In the genomic region with DNA sequence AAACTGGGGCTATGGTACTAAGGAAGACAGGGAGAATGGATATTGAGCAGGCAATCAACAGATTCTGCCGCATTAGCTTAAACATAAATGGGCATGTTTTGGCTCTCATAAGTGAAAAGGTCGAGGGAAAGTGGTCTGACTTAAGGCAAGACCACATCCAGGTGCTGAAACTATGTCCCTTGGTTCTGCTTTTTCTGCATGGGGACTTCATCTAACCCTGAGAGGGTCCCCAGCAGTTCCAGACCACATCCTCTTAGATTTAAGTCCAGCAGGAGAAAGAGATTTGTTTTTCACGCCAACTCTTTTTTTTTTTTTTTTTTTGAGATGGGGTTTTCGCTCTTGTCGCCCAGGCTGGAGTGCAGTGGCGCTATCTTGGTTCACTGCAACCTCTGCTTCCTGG, we compare ENCODE assay signal across 31 cellular contexts. TPM values are rescaled to one million over a fixed set of nuclear protein-coding genes. Genes with fewer than 3 reads are reported as not detected.
DNase-seq lines count a peak whose midpoint lies in the region; ATAC-seq, FAIRE-seq and TF ChIP-seq lines count a peak whose summit lies in the region.
"Had no signal": no experiment of that assay in that cellular context is flagged by ENCODE, and none has a peak within 500 bp of the region (broad histone marks: within the 10 kb centered on the region; RNA-seq: fewer than 3 reads in every experiment).

No MANE protein-coding gene starts in this region.

- SMC1A ChIA-PET in GM12878 (lab: Charles Lee; ENCODE audit: uncharacterized antibody, unreplicated experiment), result interaction anchor here (0.6 kb wide), 1 partner anchor 62 kb away, joined by 3 read pairs; no protein-coding TSS in a partner anchor

- no peak overlapping the region for H3K9ac ChIP-seq in GM12878 (ENCODE audit: control insufficient read depth, insufficient read depth, low read length)
- H3K9ac ChIP-seq: GM23248 had no signal

- CTCF ChIA-PET in GM12878 (lab: Yijun Ruan, JAX) (interaction anchor here (1.3 to 1.4 kb wide), 2 partner anchors 9 to 47 kb away, joined by 3 to 4 read pairs; a partner anchor contains a TSS), PC-9 (lab: Charles Lee) (interaction anchor here (0.7 kb wide), 1 partner anchor 161 kb away, joined by 3 read pairs; no protein-coding TSS in a partner anchor)

- no peaks in the 10 kb centered on the region for H4K20me1 ChIP-seq in GM12878 (ENCODE audit: control insufficient read depth, insufficient read depth)
- peaks cover 11% of the 10 kb centered on the region; the same call in 1 of the 2 replicates for H4K20me1 ChIP-seq in PC-9 (ENCODE audit: insufficient read depth)

- peaks cover 32% of the 10 kb centered on the region for H3F3A ChIP-seq in PC-9 (ENCODE audit: insufficient read depth, low read depth)

- TF ChIP-seq CTCF in GM10266 (IDR thresholded peaks at IDR 0.05; ENCODE audit: control insufficient read depth, insufficient read depth, low read depth, missing control alignments) (no peak), GM12878 (IDR thresholded peaks at IDR 0.05 in 2 of 3, conservative IDR thresholded peaks at IDR 0.05 in 1 of 3; ENCODE audit: control insufficient read depth in 2 of 3, extremely low read depth in 1 of 3, insufficient read depth in 1 of 3, low read depth in 3 of 3, low read length in 3 of 3) (no peak), PC-9 (conservative IDR thresholded peaks at IDR 0.05) (no peak)

- no peaks in the 10 kb centered on the region for H3K9me2 ChIP-seq in PC-9 (ENCODE audit: insufficient read depth)

- H3K27me3 ChIP-seq in GM12878 (replicated peaks in 1 of 2; ENCODE audit: control insufficient read depth in 2 of 2, insufficient read depth in 2 of 2, low read length in 1 of 2) (no peaks in the 10 kb centered on the region), PC-9 (ENCODE audit: insufficient read depth, low read depth) (no peaks in the 10 kb centered on the region)
- H3K27me3 ChIP-seq: MG63, SJCRH30 had no signal

- peak; percentile 49 for FAIRE-seq in GM12878 (lab: Jason Lieb, UNC)
- FAIRE-seq: A549, K562, RCC 7860 had no signal

- H3K4me1 ChIP-seq in GM12878 (ENCODE audit: control insufficient read depth, insufficient read depth, low read length), result peaks cover 29% of the 10 kb centered on the region
- H3K4me1 ChIP-seq in PC-9 (replicated peaks; ENCODE audit: insufficient read depth), result peaks cover 20% of the 10 kb centered on the region
- H3K4me1 ChIP-seq: HAP-1, SJCRH30 had no signal

- WGBS in GM12878 (ENCODE audit: insufficient coverage, insufficient replicate concordance, low lambda C conversion rate, missing lambda C conversion rate), result 63% methylated on average over 5 of the region's 6 CpGs

- H3K79me2 ChIP-seq in GM12878 (ENCODE audit: control insufficient read depth, insufficient read depth, low read length) (peaks cover 16% of the 10 kb centered on the region), PC-9 (ENCODE audit: low read depth) (peaks cover 15% of the 10 kb centered on the region)

- H3K4me1 Mint-ChIP-seq in stimulated activated naive B cell treated with anti-CD40 and anti-IgM and Interleukin-4, amounts not matched to agents 10 μg/mL and 1 μg/mL and 100 μg/mL, for 72 hours, result peaks cover 27 to 35% of the 10 kb centered on the region in 2 donors

- BruUV-seq in GM12878 (replicated peaks; lab: Mats Ljungman, UMichigan), result no TSS peak
- BruUV-seq in PC-9 (replicated peaks; lab: Mats Ljungman, UMichigan), result no TSS peak

- H2AFZ ChIP-seq in GM12878 (ENCODE audit: control insufficient read depth, low read depth, low read length), result no peak overlapping the region
- H2AFZ ChIP-seq in PC-9, result no peak overlapping the region
- H2AFZ ChIP-seq: GM23248 had no signal

- no peak for TF ChIP-seq POLR2A in GM12878 (IDR thresholded peaks at IDR 0.05; ENCODE audit: low read depth, low read length)

- DNase-seq in GM10266 (ENCODE audit: extremely low spot score) (peak; percentile 17), MV-4-11 (lab: John Stamatoyannopoulos, UW) (peak; percentile 73), GM12878 (ENCODE audit: low read depth, low spot score) (no peak), ureter (ENCODE audit: low spot score) (no peak), COLO829 (ENCODE audit: low spot score) (no peak), PC-9 (no peak)
- no peak for DNase-seq in stimulated activated naive B cell treated with anti-CD40 and anti-IgM and Interleukin-4, amounts not matched to agents 10 μg/mL and 1 μg/mL and 100 μg/mL, for 72 hours
- DNase-seq: AML-193; CD8-positive, alpha-beta memory T cell; DMS153; DND-41; HFFc6; MG63; NCI-H1092; NCI-H1436; NCI-H187; NCI-H2081 treated with DMSO at 0.1 percent for 48 hours; NCI-H2171; NCI-H226; NCI-H510A; NCI-H69; OCI-M1; T-helper 17 cell had no signal

- H3K27ac Mint-ChIP-seq in stimulated activated naive B cell treated with anti-CD40 and anti-IgM and Interleukin-4, amounts not matched to agents 10 μg/mL and 1 μg/mL and 100 μg/mL, for 72 hours, result no peak overlapping the region
- H3K27ac Mint-ChIP-seq: HFFc6 had no signal

- H3K4me2 ChIP-seq in GM12878 (ENCODE audit: control insufficient read depth, insufficient read depth), result 0 out of 2 replicates have a peak overlapping the region, but pooled peaks have one; percentile 4
- H3K4me2 ChIP-seq in PC-9, result no peak overlapping the region
- H3K4me2 ChIP-seq: A549 had no signal

- no peak for TF ChIP-seq RAD21 in GM12878 (IDR thresholded peaks at IDR 0.05; ENCODE audit: insufficient read depth, low read depth, low read length)

- ATAC-seq in GM12878, result 0 out of 3 replicates have a peak, but pooled peaks have one; percentile 9
- peak; percentile 58 to 71 for ATAC-seq in stimulated activated naive B cell treated with anti-CD40 and anti-IgM and Interleukin-4, amounts not matched to agents 10 μg/mL and 1 μg/mL and 100 μg/mL, for 72 hours (replicated peaks)
- ATAC-seq: A549, K562, SK-N-SH treated with all-trans-retinoic acid at 6 μM for 48 hours, T-helper 17 cell had no signal

- no peaks in the 10 kb centered on the region for H3K27me3 Mint-ChIP-seq in stimulated activated naive B cell treated with anti-CD40 and anti-IgM and Interleukin-4, amounts not matched to agents 10 μg/mL and 1 μg/mL and 100 μg/mL, for 72 hours
- H3K27me3 Mint-ChIP-seq: T-helper 17 cell had no signal

- TF ChIP-seq EP300 in GM12878 (IDR thresholded peaks at IDR 0.05; ENCODE audit: borderline replicate concordance in 1 of 2, control insufficient read depth in 1 of 2, low read depth in 2 of 2, low read length in 2 of 2), result no peak

- H3K36me3 ChIP-seq in GM12878 (ENCODE audit: control insufficient read depth in 2 of 2, insufficient read depth in 2 of 2, low read length in 1 of 2), result peaks cover 5 to 17% of the 10 kb centered on the region in 2 experiments; a peak in 3 of 4 replicates
- peaks cover 47% of the 10 kb centered on the region for H3K36me3 ChIP-seq in PC-9 (ENCODE audit: low read depth)

- POLR2A ChIA-PET in GM12878 (lab: Charles Lee) (interaction anchor here (0.6 to 1.7 kb wide), 4 partner anchors 41 to 308 kb away, joined by 4 to 5 read pairs (median 4); no protein-coding TSS in a partner anchor), PC-9 (lab: Charles Lee; ENCODE audit: unreplicated experiment) (no interaction called here)

- peaks cover 34 to 65% of the 10 kb centered on the region in 2 donors for H3K36me3 Mint-ChIP-seq in stimulated activated naive B cell treated with anti-CD40 and anti-IgM and Interleukin-4, amounts not matched to agents 10 μg/mL and 1 μg/mL and 100 μg/mL, for 72 hours

- RAD21 ChIA-PET in GM12878 (lab: Charles Lee; ENCODE audit: unreplicated experiment), result no interaction called here

- H3K4me3 ChIP-seq in GM12878 (no peak overlapping the region), PC-9 (no peak overlapping the region)
- H3K4me3 ChIP-seq: A549, GM23248, HAP-1, K562, MG63, SJCRH30 had no signal

- no peak overlapping the region for H3K4me3 Mint-ChIP-seq in stimulated activated naive B cell treated with anti-CD40 and anti-IgM and Interleukin-4, amounts not matched to agents 10 μg/mL and 1 μg/mL and 100 μg/mL, for 72 hours
- H3K4me3 Mint-ChIP-seq: CD14-positive monocyte; CD8-positive, alpha-beta memory T cell; HFFc6; T-helper 17 cell had no signal

- no peaks in the 10 kb centered on the region for H3K9me3 Mint-ChIP-seq in stimulated activated naive B cell treated with anti-CD40 and anti-IgM and Interleukin-4, amounts not matched to agents 10 μg/mL and 1 μg/mL and 100 μg/mL, for 72 hours
- H3K9me3 Mint-ChIP-seq: CD8-positive, alpha-beta memory T cell; HFFc6 had no signal

- in situ Hi-C loops in GM12878 (cut with MboI), result no loop called here

- H3K9me3 ChIP-seq in GM12878 (replicated peaks; ENCODE audit: control insufficient read depth, insufficient read depth, low read length) (no peaks in the 10 kb centered on the region; the same call in 2 of the 3 replicates), PC-9 (ENCODE audit: insufficient read depth, low read depth) (no peaks in the 10 kb centered on the region)
- H3K9me3 ChIP-seq: A549, HAP-1, MG63, SJCRH30 had no signal

- peak overlapping the region; percentile 62 for H3K27ac ChIP-seq in GM12878 (ENCODE audit: control insufficient read depth, insufficient read depth)
- no peak overlapping the region for H3K27ac ChIP-seq in PC-9
- H3K27ac ChIP-seq: A549, GM23248, SJCRH30 had no signal

- intact Hi-C loops in GM12878 (cut with micrococcal nuclease; ENCODE audit: unreplicated experiment), result no loop called here
- intact Hi-C loops in PC-9 (cut with micrococcal nuclease; ENCODE audit: unreplicated experiment), result no loop called here

RNA-seq across cellular contexts. Expression of a gene that starts 5.5 kb away (rescaled TPM):
- 35.4 and 44.3 TPM in 2 replicates for total RNA-seq in GM12878 (2013; cell fraction: nucleolus; rRNA removed)
- total RNA-seq in GM12878 (2014; rRNA removed) (25.3 and 27.4 TPM in 2 replicates), GM12878 (2014; rRNA removed; fragmentation: Illumina TruSeq; extraction: Trizol) (11.1 and 11.3 TPM in 2 replicates), GM12878 (2021) (25.7 and 32.6 TPM in 2 replicates), ureter (31.3 TPM), PC-9 (2021) (60.6 and 64.3 TPM in 2 replicates)
- 9.7 TPM for polyA plus RNA-seq in GM12878 (2011; ENCODE audit: low read depth)
- polyA plus RNA-seq in GM12878 (2011; rRNA removed) (10.1 and 20.4 TPM in 2 replicates), GM12878 (2014; fragmentation: Illumina TruSeq; extraction: Trizol) (3.4 and 7.4 TPM in 2 replicates), GM12878 (2014; fragmentation: Nextera tagmentation; extraction: Ambion mirVana) (under 1 TPM; 0.34 to 0.73 TPM), GM12878 (2014; rRNA removed) (24.5 and 27.2 TPM in 2 replicates), GM12878 (2016; fragmentation: Nextera tagmentation; extraction: Ambion mirVana) (10 to 100 TPM; 10.4 to 11.3 TPM)
- polyA plus RNA-seq in GM12878 (2011; cell fraction: cytosol; rRNA removed), result 25.4 and 38.2 TPM in 2 replicates
- 58.5 and 77.3 TPM in 2 replicates for polyA plus RNA-seq in GM12878 (2011; cell fraction: nucleus; rRNA removed)
- 11.2 and 13.9 TPM in 2 replicates for polyA plus RNA-seq in GM12878 (2012)
- 20.4 and 40.7 TPM in 2 replicates for polyA minus RNA-seq in GM12878 (2011; rRNA and poly(A)+ RNA removed)
- polyA minus RNA-seq in GM12878 (2011; cell fraction: cytosol; rRNA and poly(A)+ RNA removed), result 20.2 and 21.6 TPM in 2 replicates
- polyA minus RNA-seq in GM12878 (2011; cell fraction: nucleus; rRNA and poly(A)+ RNA removed), result 22.6 and 37.3 TPM in 2 replicates

RNA-seq across cellular contexts. Expression of a gene that starts 24.4 kb away (rescaled TPM):
- 51.8 and 63.6 TPM in 2 replicates for total RNA-seq in GM12878 (2013; cell fraction: nucleolus; rRNA removed)
- total RNA-seq in GM12878 (2014; rRNA removed) (38.7 and 41.6 TPM in 2 replicates), GM12878 (2014; rRNA removed; fragmentation: Illumina TruSeq; extraction: Trizol) (18.9 and 21.8 TPM in 2 replicates), GM12878 (2021) (55.5 and 66.0 TPM in 2 replicates), ureter (17.1 TPM), PC-9 (2021) (9.6 and 15.1 TPM in 2 replicates)
- polyA plus RNA-seq in GM12878 (2011; ENCODE audit: low read depth), result 32.3 TPM
- polyA plus RNA-seq in GM12878 (2011; rRNA removed) (8.7 and 18.2 TPM in 2 replicates), GM12878 (2014; fragmentation: Illumina TruSeq; extraction: Trizol) (5.0 and 13.8 TPM in 2 replicates), GM12878 (2014; fragmentation: Nextera tagmentation; extraction: Ambion mirVana) (1 to 10 TPM in 1 of 2 experiments, under 1 TPM in 1; 0.24 to 2.8 TPM), GM12878 (2014; rRNA removed) (55.2 and 66.0 TPM in 2 replicates), GM12878 (2016; fragmentation: Nextera tagmentation; extraction: Ambion mirVana) (10 to 100 TPM; 13.6 to 20.2 TPM)
- polyA plus RNA-seq in GM12878 (2011; cell fraction: cytosol; rRNA removed), result 19.2 and 34.6 TPM in 2 replicates
- polyA plus RNA-seq in GM12878 (2011; cell fraction: nucleus; rRNA removed), result 125 and 191 TPM in 2 replicates
- 63.0 and 81.8 TPM in 2 replicates for polyA plus RNA-seq in GM12878 (2012)
- polyA minus RNA-seq in GM12878 (2011; rRNA and poly(A)+ RNA removed), result 3.9 and 13.7 TPM in 2 replicates
- polyA minus RNA-seq in GM12878 (2011; cell fraction: cytosol; rRNA and poly(A)+ RNA removed), result 16.8 and 19.4 TPM in 2 replicates
- 10.4 and 19.1 TPM in 2 replicates for polyA minus RNA-seq in GM12878 (2011; cell fraction: nucleus; rRNA and poly(A)+ RNA removed)

RNA-seq across cellular contexts. Expression of a gene that starts 46.5 kb away (rescaled TPM):
- total RNA-seq in GM12878 (2013; cell fraction: nucleolus; rRNA removed), result 10.4 and 10.9 TPM in 2 replicates
- 238 and 248 TPM in 2 replicates for total RNA-seq in GM12878 (2014; rRNA removed)
- total RNA-seq in GM12878 (2014; rRNA removed; fragmentation: Illumina TruSeq; extraction: Trizol), result 198 and 206 TPM in 2 replicates
- total RNA-seq in GM12878 (2021), result 202 and 214 TPM in 2 replicates
- polyA plus RNA-seq in GM12878 (2011; ENCODE audit: low read depth), result 146 TPM
- polyA plus RNA-seq in GM12878 (2011; rRNA removed), result 265 and 406 TPM in 2 replicates
- polyA plus RNA-seq in GM12878 (2011; cell fraction: cytosol; rRNA removed), result 562 and 645 TPM in 2 replicates
- polyA plus RNA-seq in GM12878 (2011; cell fraction: nucleus; rRNA removed), result 193 and 238 TPM in 2 replicates
- 242 and 335 TPM in 2 replicates for polyA plus RNA-seq in GM12878 (2012)
- polyA plus RNA-seq in GM12878 (2014; fragmentation: Illumina TruSeq; extraction: Trizol), result 110 and 241 TPM in 2 replicates
- polyA plus RNA-seq in GM12878 (2014; fragmentation: Nextera tagmentation; extraction: Ambion mirVana), result 100 to 1,000 TPM in 1 of 2 experiments, 10 to 100 TPM in 1; 95.7 to 203 TPM
- polyA plus RNA-seq in GM12878 (2014; rRNA removed), result 341 and 351 TPM in 2 replicates
- 100 to 1,000 TPM; 324 to 357 TPM for polyA plus RNA-seq in GM12878 (2016; fragmentation: Nextera tagmentation; extraction: Ambion mirVana)
- 97.0 and 167 TPM in 2 replicates for polyA minus RNA-seq in GM12878 (2011; rRNA and poly(A)+ RNA removed)
- 55.5 and 58.4 TPM in 2 replicates for polyA minus RNA-seq in GM12878 (2011; cell fraction: cytosol; rRNA and poly(A)+ RNA removed)
- polyA minus RNA-seq in GM12878 (2011; cell fraction: nucleus; rRNA and poly(A)+ RNA removed), result 13.3 and 26.9 TPM in 2 replicates
- total RNA-seq in ureter, result 255 TPM
- 381 and 441 TPM in 2 replicates for total RNA-seq in PC-9 (2021)

RNA-seq across cellular contexts. Expression of a gene that starts 47.1 kb away (rescaled TPM):
- 21.2 and 22.0 TPM in 2 replicates for total RNA-seq in GM12878 (2013; cell fraction: nucleolus; rRNA removed)
- total RNA-seq in GM12878 (2014; rRNA removed) (252 and 288 TPM in 2 replicates), GM12878 (2014; rRNA removed; fragmentation: Illumina TruSeq; extraction: Trizol) (212 and 217 TPM in 2 replicates), GM12878 (2021) (210 and 220 TPM in 2 replicates), ureter (156 TPM), PC-9 (2021) (264 and 275 TPM in 2 replicates)
- 376 TPM for polyA plus RNA-seq in GM12878 (2011; ENCODE audit: low read depth)
- polyA plus RNA-seq in GM12878 (2011; rRNA removed) (300 and 394 TPM in 2 replicates), GM12878 (2014; fragmentation: Illumina TruSeq; extraction: Trizol) (96.2 and 220 TPM in 2 replicates), GM12878 (2014; fragmentation: Nextera tagmentation; extraction: Ambion mirVana) (100 to 1,000 TPM; 322 to 331 TPM), GM12878 (2014; rRNA removed) (294 and 320 TPM in 2 replicates), GM12878 (2016; fragmentation: Nextera tagmentation; extraction: Ambion mirVana) (100 to 1,000 TPM; 411 to 455 TPM)
- polyA plus RNA-seq in GM12878 (2011; cell fraction: cytosol; rRNA removed), result 444 and 476 TPM in 2 replicates
- 172 and 214 TPM in 2 replicates for polyA plus RNA-seq in GM12878 (2011; cell fraction: nucleus; rRNA removed)
- 296 and 388 TPM in 2 replicates for polyA plus RNA-seq in GM12878 (2012)
- polyA minus RNA-seq in GM12878 (2011; rRNA and poly(A)+ RNA removed), result 54.2 and 99.4 TPM in 2 replicates
- polyA minus RNA-seq in GM12878 (2011; cell fraction: cytosol; rRNA and poly(A)+ RNA removed), result 89.2 and 95.6 TPM in 2 replicates
- 32.3 and 46.0 TPM in 2 replicates for polyA minus RNA-seq in GM12878 (2011; cell fraction: nucleus; rRNA and poly(A)+ RNA removed)

RNA-seq across cellular contexts. Expression of a gene that starts 59.1 kb away (rescaled TPM):
- 18.8 and 21.2 TPM in 2 replicates for total RNA-seq in GM12878 (2013; cell fraction: nucleolus; rRNA removed)
- total RNA-seq in GM12878 (2014; rRNA removed) (34.9 and 40.7 TPM in 2 replicates), GM12878 (2014; rRNA removed; fragmentation: Illumina TruSeq; extraction: Trizol) (12.3 and 12.7 TPM in 2 replicates), GM12878 (2021) (41.7 and 48.9 TPM in 2 replicates), ureter (82.8 TPM), PC-9 (2021) (61.0 and 64.6 TPM in 2 replicates)
- 3.8 TPM for polyA plus RNA-seq in GM12878 (2011; ENCODE audit: low read depth)
- polyA plus RNA-seq in GM12878 (2011; rRNA removed) (6.4 and 10.9 TPM in 2 replicates), GM12878 (2014; fragmentation: Illumina TruSeq; extraction: Trizol) (1.5 and 7.0 TPM in 2 replicates), GM12878 (2014; fragmentation: Nextera tagmentation; extraction: Ambion mirVana) (under 1 TPM; 0.32 to 0.55 TPM), GM12878 (2014; rRNA removed) (32.7 and 45.0 TPM in 2 replicates), GM12878 (2016; fragmentation: Nextera tagmentation; extraction: Ambion mirVana) (10 to 100 TPM; 12.4 to 23.3 TPM)
- polyA plus RNA-seq in GM12878 (2011; cell fraction: cytosol; rRNA removed), result 16.8 and 24.8 TPM in 2 replicates
- polyA plus RNA-seq in GM12878 (2011; cell fraction: nucleus; rRNA removed), result 24.4 and 36.6 TPM in 2 replicates
- 10.7 and 14.9 TPM in 2 replicates for polyA plus RNA-seq in GM12878 (2012)
- 7.6 and 17.4 TPM in 2 replicates for polyA minus RNA-seq in GM12878 (2011; rRNA and poly(A)+ RNA removed)
- polyA minus RNA-seq in GM12878 (2011; cell fraction: cytosol; rRNA and poly(A)+ RNA removed), result 8.6 and 10.6 TPM in 2 replicates
- 7.3 and 17.8 TPM in 2 replicates for polyA minus RNA-seq in GM12878 (2011; cell fraction: nucleus; rRNA and poly(A)+ RNA removed)

Comparison
In these comparisons a context has a peak if more than half of its experiments do, and no peak if none do; other contexts are left out.
1. DNase-seq: peak in GM10266 (single experiment) and MV-4-11 (single experiment); none in GM12878 (single experiment), stimulated activated naive B cell treated with anti-CD40 and anti-IgM and Interleukin-4, amounts not matched to agents 10 μg/mL and 1 μg/mL and 100 μg/mL, for 72 hours (single experiment), ureter (single experiment), COLO829 (single experiment) and PC-9 (0 of 2).